Comparison of ENCODE assay signal across 1 cellular context in the genomic region with DNA sequence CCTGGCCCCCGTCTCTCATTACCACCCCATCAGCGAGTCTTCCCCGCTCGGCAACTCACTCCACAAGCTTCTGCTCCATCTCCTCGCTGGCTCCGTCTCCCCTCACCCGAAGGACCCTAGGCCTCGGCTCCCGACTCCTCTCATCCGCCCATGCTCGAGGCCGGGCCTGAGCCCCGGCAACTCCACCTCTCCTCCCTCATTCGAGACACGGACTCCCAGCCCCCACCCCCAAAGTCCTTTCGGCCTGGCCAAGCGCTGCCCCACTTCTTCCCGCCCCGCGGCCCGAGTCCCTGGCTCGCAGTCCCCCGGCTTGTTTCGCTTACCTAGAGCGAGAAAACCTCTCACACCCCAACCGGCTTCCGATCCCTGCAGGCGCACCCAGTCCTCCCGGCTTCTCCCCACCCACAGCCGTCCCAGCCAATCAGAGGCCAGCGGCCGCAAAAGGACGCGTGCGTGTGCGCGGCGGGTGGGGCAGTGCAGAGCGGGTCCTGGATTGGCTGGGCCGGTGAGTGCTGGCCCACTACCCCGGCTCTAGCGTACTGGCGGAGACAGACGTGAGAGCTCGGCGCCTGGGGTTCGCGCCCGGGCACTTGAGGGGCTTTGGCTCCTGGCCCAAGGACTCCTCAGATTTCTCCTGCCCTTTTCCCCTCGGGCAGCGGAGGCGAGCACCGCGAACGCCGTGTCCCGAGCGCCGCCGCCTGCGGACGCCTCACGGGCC.
TF ChIP-seq lines count a peak whose summit lies in the region.

TSS of gene HIGD1A (minus strand) at position 378 of the 718 bp plus-strand sequence. CDS start 10,237 bp downstream, outside the sequence.

TF ChIP-seq in HEK293, 187 proteins besides CTCF, POLR2A, EP300 and RAD21 (continued from another document and continues in another):
- TF ChIP-seq, protein P1, sequence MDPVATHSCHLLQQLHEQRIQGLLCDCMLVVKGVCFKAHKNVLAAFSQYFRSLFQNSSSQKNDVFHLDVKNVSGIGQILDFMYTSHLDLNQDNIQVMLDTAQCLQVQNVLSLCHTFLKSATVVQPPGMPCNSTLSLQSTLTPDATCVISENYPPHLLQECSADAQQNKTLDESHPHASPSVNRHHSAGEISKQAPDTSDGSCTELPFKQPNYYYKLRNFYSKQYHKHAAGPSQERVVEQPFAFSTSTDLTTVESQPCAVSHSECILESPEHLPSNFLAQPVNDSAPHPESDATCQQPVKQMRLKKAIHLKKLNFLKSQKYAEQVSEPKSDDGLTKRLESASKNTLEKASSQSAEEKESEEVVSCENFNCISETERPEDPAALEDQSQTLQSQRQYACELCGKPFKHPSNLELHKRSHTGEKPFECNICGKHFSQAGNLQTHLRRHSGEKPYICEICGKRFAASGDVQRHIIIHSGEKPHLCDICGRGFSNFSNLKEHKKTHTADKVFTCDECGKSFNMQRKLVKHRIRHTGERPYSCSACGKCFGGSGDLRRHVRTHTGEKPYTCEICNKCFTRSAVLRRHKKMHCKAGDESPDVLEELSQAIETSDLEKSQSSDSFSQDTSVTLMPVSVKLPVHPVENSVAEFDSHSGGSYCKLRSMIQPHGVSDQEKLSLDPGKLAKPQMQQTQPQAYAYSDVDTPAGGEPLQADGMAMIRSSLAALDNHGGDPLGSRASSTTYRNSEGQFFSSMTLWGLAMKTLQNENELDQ (tag by site-specific recombination; IDR thresholded peaks at IDR 0.05; ENCODE audit: low read depth): no peak
- TF ChIP-seq HOXA7 (CRISPR knock-in tag; IDR thresholded peaks at IDR 0.05; ENCODE audit: borderline replicate concordance): no peak
- TF ChIP-seq ZIC2 (tag by site-specific recombination; IDR thresholded peaks at IDR 0.05): peak; percentile 64
- TF ChIP-seq ZNF707 (tag by site-specific recombination; IDR thresholded peaks at IDR 0.05): no peak
- TF ChIP-seq ZNF214 (tag by site-specific recombination; IDR thresholded peaks at IDR 0.05; ENCODE audit: borderline replicate concordance): no peak
- TF ChIP-seq, protein P2, sequence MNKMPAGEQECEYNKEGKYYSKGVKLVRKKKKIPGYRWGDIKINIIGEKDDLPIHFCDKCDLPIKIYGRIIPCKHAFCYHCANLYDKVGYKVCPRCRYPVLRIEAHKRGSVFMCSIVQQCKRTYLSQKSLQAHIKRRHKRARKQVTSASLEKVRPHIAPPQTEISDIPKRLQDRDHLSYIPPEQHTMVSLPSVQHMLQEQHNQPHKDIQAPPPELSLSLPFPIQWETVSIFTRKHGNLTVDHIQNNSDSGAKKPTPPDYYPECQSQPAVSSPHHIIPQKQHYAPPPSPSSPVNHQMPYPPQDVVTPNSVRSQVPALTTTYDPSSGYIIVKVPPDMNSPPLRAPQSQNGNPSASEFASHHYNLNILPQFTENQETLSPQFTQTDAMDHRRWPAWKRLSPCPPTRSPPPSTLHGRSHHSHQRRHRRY (tag by site-specific recombination; IDR thresholded peaks at IDR 0.05): 0 out of 2 replicates have a peak, but pooled peaks have one; percentile 15
- TF ChIP-seq, protein P3, sequence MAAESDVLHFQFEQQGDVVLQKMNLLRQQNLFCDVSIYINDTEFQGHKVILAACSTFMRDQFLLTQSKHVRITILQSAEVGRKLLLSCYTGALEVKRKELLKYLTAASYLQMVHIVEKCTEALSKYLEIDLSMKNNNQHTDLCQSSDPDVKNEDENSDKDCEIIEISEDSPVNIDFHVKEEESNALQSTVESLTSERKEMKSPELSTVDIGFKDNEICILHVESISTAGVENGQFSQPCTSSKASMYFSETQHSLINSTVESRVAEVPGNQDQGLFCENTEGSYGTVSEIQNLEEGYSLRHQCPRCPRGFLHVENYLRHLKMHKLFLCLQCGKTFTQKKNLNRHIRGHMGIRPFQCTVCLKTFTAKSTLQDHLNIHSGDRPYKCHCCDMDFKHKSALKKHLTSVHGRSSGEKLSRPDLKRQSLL (tag by site-specific recombination; IDR thresholded peaks at IDR 0.05): peak; percentile 99
- TF ChIP-seq, protein P4, sequence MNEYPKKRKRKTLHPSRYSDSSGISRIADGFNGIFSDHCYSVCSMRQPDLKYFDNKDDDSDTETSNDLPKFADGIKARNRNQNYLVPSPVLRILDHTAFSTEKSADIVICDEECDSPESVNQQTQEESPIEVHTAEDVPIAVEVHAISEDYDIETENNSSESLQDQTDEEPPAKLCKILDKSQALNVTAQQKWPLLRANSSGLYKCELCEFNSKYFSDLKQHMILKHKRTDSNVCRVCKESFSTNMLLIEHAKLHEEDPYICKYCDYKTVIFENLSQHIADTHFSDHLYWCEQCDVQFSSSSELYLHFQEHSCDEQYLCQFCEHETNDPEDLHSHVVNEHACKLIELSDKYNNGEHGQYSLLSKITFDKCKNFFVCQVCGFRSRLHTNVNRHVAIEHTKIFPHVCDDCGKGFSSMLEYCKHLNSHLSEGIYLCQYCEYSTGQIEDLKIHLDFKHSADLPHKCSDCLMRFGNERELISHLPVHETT (tag by site-specific recombination; IDR thresholded peaks at IDR 0.05): 0 out of 2 replicates have a peak, but pooled peaks have one; percentile 26
- no peak for TF ChIP-seq ZSCAN5A (tag by site-specific recombination; IDR thresholded peaks at IDR 0.05)
- no peak for TF ChIP-seq ZNF529 (tag by site-specific recombination; IDR thresholded peaks at IDR 0.05; ENCODE audit: insufficient replicate concordance)
- TF ChIP-seq ZNF747 (tag by site-specific recombination; IDR thresholded peaks at IDR 0.05): no peak
- no peak for TF ChIP-seq ZNF626 (tag by site-specific recombination; IDR thresholded peaks at IDR 0.05)
- peak; percentile 34; the same call in 1 of the 2 replicates for TF ChIP-seq KLF9 (tag by site-specific recombination; IDR thresholded peaks at IDR 0.05; ENCODE audit: low read depth)
- no peak for TF ChIP-seq ZNF274 (IDR thresholded peaks at IDR 0.05; ENCODE audit: low read length)
- no peak for TF ChIP-seq ZNF274 (tag by site-specific recombination; IDR thresholded peaks at IDR 0.05; ENCODE audit: borderline replicate concordance)
- no peak for TF ChIP-seq YY2 (tag by site-specific recombination; IDR thresholded peaks at IDR 0.05)
- TF ChIP-seq ZNF19 (tag by site-specific recombination; IDR thresholded peaks at IDR 0.05; ENCODE audit: low read depth): no peak
- TF ChIP-seq ZXDB (tag by site-specific recombination; IDR thresholded peaks at IDR 0.05): peak; percentile 98
- TF ChIP-seq, protein P5, sequence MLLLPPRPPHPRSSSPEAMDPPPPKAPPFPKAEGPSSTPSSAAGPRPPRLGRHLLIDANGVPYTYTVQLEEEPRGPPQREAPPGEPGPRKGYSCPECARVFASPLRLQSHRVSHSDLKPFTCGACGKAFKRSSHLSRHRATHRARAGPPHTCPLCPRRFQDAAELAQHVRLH (tag by site-specific recombination; IDR thresholded peaks at IDR 0.05): no peak
- TF ChIP-seq, protein P6, sequence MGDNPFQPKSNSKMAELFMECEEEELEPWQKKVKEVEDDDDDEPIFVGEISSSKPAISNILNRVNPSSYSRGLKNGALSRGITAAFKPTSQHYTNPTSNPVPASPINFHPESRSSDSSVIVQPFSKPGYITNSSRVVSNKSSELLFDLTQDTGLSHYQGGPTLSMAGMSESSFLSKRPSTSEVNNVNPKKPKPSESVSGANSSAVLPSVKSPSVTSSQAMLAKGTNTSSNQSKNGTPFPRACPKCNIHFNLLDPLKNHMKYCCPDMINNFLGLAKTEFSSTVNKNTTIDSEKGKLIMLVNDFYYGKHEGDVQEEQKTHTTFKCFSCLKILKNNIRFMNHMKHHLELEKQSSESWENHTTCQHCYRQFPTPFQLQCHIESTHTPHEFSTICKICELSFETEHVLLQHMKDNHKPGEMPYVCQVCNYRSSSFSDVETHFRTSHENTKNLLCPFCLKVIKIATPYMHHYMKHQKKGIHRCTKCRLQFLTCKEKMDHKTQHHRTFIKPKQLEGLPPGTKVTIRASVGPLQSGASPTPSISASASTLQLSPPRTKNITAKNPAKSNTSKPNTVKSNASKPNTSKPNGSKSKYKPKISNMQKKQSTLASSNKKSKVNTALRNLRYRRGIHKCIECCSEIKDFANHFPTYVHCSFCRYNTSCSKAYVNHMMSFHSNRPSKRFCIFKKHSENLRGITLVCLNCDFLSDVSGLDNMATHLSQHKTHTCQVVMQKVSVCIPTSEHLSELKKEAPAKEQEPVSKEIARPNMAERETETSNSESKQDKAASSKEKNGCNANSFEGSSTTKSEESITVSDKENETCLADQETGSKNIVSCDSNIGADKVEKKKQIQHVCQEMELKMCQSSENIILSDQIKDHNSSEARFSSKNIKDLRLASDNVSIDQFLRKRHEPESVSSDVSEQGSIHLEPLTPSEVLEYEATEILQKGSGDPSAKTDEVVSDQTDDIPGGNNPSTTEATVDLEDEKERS (tag by site-specific recombination; IDR thresholded peaks at IDR 0.05): no peak
- TF ChIP-seq ZNF37A (tag by site-specific recombination; IDR thresholded peaks at IDR 0.05): peak; percentile 69; the same call in 1 of the 2 replicates
- no peak for TF ChIP-seq TCF7L2 (IDR thresholded peaks at IDR 0.05; ENCODE audit: borderline replicate concordance, low read depth, low read length)
- no peak for TF ChIP-seq INSM2 (tag by site-specific recombination; IDR thresholded peaks at IDR 0.05)
- TF ChIP-seq ZBTB8A (tag by site-specific recombination; IDR thresholded peaks at IDR 0.05): peak; percentile 62
- no peak; the same call in 1 of the 2 replicates for TF ChIP-seq KLF7 (tag by site-specific recombination; IDR thresholded peaks at IDR 0.05; ENCODE audit: borderline replicate concordance)
- no peak for TF ChIP-seq TRIM28 (IDR thresholded peaks at IDR 0.05; ENCODE audit: borderline replicate concordance, low read length)
- TF ChIP-seq ZBTB48 (tag by site-specific recombination; IDR thresholded peaks at IDR 0.05): peak; percentile 88
- TF ChIP-seq SCRT1 (tag by site-specific recombination; IDR thresholded peaks at IDR 0.05; ENCODE audit: borderline replicate concordance): no peak
- TF ChIP-seq ZFP3 (tag by site-specific recombination; IDR thresholded peaks at IDR 0.05; ENCODE audit: low read depth): 0 out of 2 replicates have a peak, but pooled peaks have one; percentile 39
- peak; percentile 97 for TF ChIP-seq ZBTB20 (tag by site-specific recombination; IDR thresholded peaks at IDR 0.05)
- TF ChIP-seq ZNF549 (tag by site-specific recombination; IDR thresholded peaks at IDR 0.05): no peak
- TF ChIP-seq ZBTB1 (tag by site-specific recombination; IDR thresholded peaks at IDR 0.05): 0 out of 2 replicates have a peak, but pooled peaks have one; percentile 22
- no peak for TF ChIP-seq SCRT2 (tag by site-specific recombination; IDR thresholded peaks at IDR 0.05)
- TF ChIP-seq MZF1 (tag by site-specific recombination; IDR thresholded peaks at IDR 0.05; ENCODE audit: borderline replicate concordance): no peak
- no peak for TF ChIP-seq YY1 (tag by site-specific recombination; IDR thresholded peaks at IDR 0.05)
- TF ChIP-seq ZNF843 (tag by site-specific recombination; IDR thresholded peaks at IDR 0.05): no peak
- TF ChIP-seq ZNF202 (tag by site-specific recombination; IDR thresholded peaks at IDR 0.05; ENCODE audit: borderline replicate concordance): no peak
- peak; percentile 46; the same call in 1 of the 2 replicates for TF ChIP-seq SP3 (tag by site-specific recombination; IDR thresholded peaks at IDR 0.05)
- TF ChIP-seq ZNF596 (tag by site-specific recombination; IDR thresholded peaks at IDR 0.05): peak; percentile 17; the same call in 1 of the 2 replicates
- TF ChIP-seq ZNF416 (tag by site-specific recombination; IDR thresholded peaks at IDR 0.05): no peak
- TF ChIP-seq ZSCAN16 (tag by site-specific recombination; IDR thresholded peaks at IDR 0.05): 0 out of 2 replicates have a peak, but pooled peaks have one; percentile 47
- peak; percentile 6; the same call in 1 of the 2 replicates for TF ChIP-seq ZNF660 (tag by site-specific recombination; IDR thresholded peaks at IDR 0.05)
- TF ChIP-seq ZNF133 (tag by site-specific recombination; IDR thresholded peaks at IDR 0.05): no peak
- TF ChIP-seq, protein P7, sequence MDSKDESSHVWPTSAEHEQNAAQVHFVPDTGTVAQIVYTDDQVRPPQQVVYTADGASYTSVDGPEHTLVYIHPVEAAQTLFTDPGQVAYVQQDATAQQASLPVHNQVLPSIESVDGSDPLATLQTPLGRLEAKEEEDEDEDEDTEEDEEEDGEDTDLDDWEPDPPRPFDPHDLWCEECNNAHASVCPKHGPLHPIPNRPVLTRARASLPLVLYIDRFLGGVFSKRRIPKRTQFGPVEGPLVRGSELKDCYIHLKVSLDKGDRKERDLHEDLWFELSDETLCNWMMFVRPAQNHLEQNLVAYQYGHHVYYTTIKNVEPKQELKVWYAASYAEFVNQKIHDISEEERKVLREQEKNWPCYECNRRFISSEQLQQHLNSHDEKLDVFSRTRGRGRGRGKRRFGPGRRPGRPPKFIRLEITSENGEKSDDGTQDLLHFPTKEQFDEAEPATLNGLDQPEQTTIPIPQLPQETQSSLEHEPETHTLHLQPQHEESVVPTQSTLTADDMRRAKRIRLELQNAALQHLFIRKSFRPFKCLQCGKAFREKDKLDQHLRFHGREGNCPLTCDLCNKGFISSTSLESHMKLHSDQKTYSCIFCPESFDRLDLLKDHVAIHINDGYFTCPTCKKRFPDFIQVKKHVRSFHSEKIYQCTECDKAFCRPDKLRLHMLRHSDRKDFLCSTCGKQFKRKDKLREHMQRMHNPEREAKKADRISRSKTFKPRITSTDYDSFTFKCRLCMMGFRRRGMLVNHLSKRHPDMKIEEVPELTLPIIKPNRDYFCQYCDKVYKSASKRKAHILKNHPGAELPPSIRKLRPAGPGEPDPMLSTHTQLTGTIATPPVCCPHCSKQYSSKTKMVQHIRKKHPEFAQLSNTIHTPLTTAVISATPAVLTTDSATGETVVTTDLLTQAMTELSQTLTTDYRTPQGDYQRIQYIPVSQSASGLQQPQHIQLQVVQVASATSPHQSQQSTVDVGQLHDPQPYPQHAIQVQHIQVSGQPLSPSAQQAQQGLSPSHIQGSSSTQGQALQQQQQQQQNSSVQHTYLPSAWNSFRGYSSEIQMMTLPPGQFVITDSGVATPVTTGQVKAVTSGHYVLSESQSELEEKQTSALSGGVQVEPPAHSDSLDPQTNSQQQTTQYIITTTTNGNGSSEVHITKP (tag by site-specific recombination; IDR thresholded peaks at IDR 0.05): peak; percentile 86
- TF ChIP-seq ZBTB17 (tag by site-specific recombination; IDR thresholded peaks at IDR 0.05): peak; percentile 61
